ENCODE assay signal across 11 cellular contexts in the genomic region with DNA sequence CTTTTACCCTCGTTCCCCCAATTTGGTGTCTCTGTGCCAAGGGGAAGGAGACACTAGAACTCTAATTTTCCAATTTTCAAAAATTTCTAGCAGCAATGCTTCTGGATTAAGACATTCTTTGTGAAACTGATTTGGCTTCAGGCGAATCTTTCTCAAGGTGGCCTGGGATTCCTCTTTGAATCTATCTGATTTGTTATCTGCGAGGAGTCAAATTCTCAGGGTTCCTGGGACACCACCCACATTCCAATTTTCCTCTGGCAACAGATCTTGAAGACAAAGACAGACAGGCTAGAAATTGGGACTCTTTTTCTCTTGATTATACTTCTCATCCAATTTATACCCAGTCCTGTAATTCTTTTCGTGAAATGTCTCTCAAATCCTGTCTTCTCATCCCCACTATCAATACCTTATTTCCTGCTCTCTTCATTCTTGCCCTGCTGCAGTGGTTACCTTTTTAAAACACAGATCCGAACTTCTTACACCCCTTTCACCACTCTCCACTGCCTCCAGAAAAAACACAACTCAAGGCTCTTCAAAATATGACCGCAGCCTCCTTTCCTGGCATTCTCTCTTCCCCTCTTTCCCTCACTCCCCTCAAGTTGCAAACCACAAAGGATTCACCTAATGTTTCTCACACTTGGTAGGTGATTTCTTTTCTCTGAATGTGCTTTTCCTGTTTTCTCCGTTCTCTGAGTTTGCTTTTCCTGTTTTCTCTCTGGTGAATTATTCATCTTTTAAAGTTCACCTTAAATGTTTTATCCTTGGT. TPM values are rescaled to one million over a fixed set of nuclear protein-coding genes. Genes with fewer than 3 reads are reported as not detected.
DNase-seq lines count a peak whose midpoint lies in the region; ATAC-seq and TF ChIP-seq lines count a peak whose summit lies in the region.
"Had no signal": no experiment of that assay in that cellular context is flagged by ENCODE, and none has a peak within 500 bp of the region (broad histone marks: within the 10 kb centered on the region; RNA-seq: fewer than 3 reads in every experiment).

No MANE protein-coding gene starts in this region.

- no peak for TF ChIP-seq POLR2A in IMR-90 (IDR thresholded peaks at IDR 0.05; ENCODE audit: low read depth, low read length)

- no peak overlapping the region for H3K56ac ChIP-seq in IMR-90 (ENCODE audit: extremely low read depth, insufficient read depth, low read length)

- H4K8ac ChIP-seq in IMR-90 (ENCODE audit: low read depth in 2 of 2, low read length in 2 of 2), result no peak overlapping the region

- H3K27me3 Mint-ChIP-seq in activated T-cell treated with anti-CD3 and anti-CD28 coated beads, Interleukin-2, amount 50 U/mL, for 24 hours, result peaks cover 3% of the 10 kb centered on the region
- H3K27me3 Mint-ChIP-seq in dendritic cell treated with granulocyte-macrophage colony-stimulating factor and Interleukin-4, amounts not matched to agents 40 ng/mL and 50 ng/mL, for 4 days, result peaks cover 5% of the 10 kb centered on the region

- no peak overlapping the region for H3K18ac ChIP-seq in IMR-90 (ENCODE audit: low read depth, low read length)

- H4K20me1 ChIP-seq in IMR-90 (ENCODE audit: insufficient read depth, low read length), result peaks cover 17% of the 10 kb centered on the region

- WGBS in IMR-90 (ENCODE audit: extremely low coverage in 2 of 2, insufficient read length in 1 of 2), 2 experiments, result 83% methylated on average over 3 of the region's 7 CpGs; no CpG with 5 or more reads in 1 of the 2 experiments

- CTCF ChIA-PET in IMR-90 (lab: Yijun Ruan, JAX), result interaction anchor here (1.1 kb wide), 1 partner anchor 363 kb away, joined by 3 read pairs; no protein-coding TSS in a partner anchor

- no peak overlapping the region for H2AK5ac ChIP-seq in IMR-90 (ENCODE audit: low read depth, low read length)

- peak overlapping the region; percentile 12; the same call in 1 of the 2 replicates for H4K91ac ChIP-seq in IMR-90 (ENCODE audit: insufficient read depth, low read depth, low read length)

- no peak for DNase-seq in activated T-cell treated with anti-CD3 and anti-CD28 coated beads, Interleukin-2, amount 50 U/mL, for 24 hours
- no peak for DNase-seq in activated T-cell treated with anti-CD3 and anti-CD28 coated beads, Interleukin-2, amount 50 U/mL, for 1 hour
- DNase-seq in IMR-90 (no peak), HCEC 1CT (no peak)
- DNase-seq in stimulated activated effector memory CD8-positive, alpha-beta T cell treated with anti-CD3 and anti-CD28 coated beads, Interleukin-12 subunit alpha, Interleukin-12 subunit beta, amount 100 ng/mL, for 72 hours (ENCODE audit: low spot score in 2 of 2), result no peak
- DNase-seq: activated CD4-positive, CD25-positive, alpha-beta regulatory T cell; body of pancreas had no signal

- no peak overlapping the region for H3K27ac ChIP-seq in IMR-90 (ENCODE audit: insufficient read depth, low read length)
- H3K27ac ChIP-seq: body of pancreas had no signal

- H2BK15ac ChIP-seq in IMR-90 (ENCODE audit: low read depth, low read length), result peak overlapping the region; percentile 33; the same call in 2 of the 3 replicates

- no peak overlapping the region for H3K4ac ChIP-seq in IMR-90 (ENCODE audit: low read depth, low read length)

- no TSS peak for BruUV-seq in IMR-90 (replicated peaks; lab: Mats Ljungman, UMichigan)

- H3K27ac Mint-ChIP-seq in activated T-cell treated with anti-CD3 and anti-CD28 coated beads, Interleukin-2, amount 50 U/mL, for 24 hours, result peak overlapping the region; percentile 1
- H3K27ac Mint-ChIP-seq in dendritic cell treated with granulocyte-macrophage colony-stimulating factor and Interleukin-4, amounts not matched to agents 40 ng/mL and 50 ng/mL, for 4 days, result peak overlapping the region; percentile 50
- H3K27ac Mint-ChIP-seq in stimulated activated effector memory CD8-positive, alpha-beta T cell treated with anti-CD3 and anti-CD28 coated beads, Interleukin-12 subunit alpha, Interleukin-12 subunit beta, amount 100 ng/mL, for 72 hours, result peak overlapping the region; percentile 1

- no peak overlapping the region for H2BK5ac ChIP-seq in IMR-90 (ENCODE audit: low read depth, low read length, poor library complexity, severe bottlenecking)

- H3K4me1 Mint-ChIP-seq in activated T-cell treated with anti-CD3 and anti-CD28 coated beads, Interleukin-2, amount 50 U/mL, for 24 hours (ENCODE audit: low read depth), result peaks cover 62% of the 10 kb centered on the region
- H3K4me1 Mint-ChIP-seq in dendritic cell treated with granulocyte-macrophage colony-stimulating factor and Interleukin-4, amounts not matched to agents 40 ng/mL and 50 ng/mL, for 4 days (ENCODE audit: low read depth), result peaks cover 63% of the 10 kb centered on the region
- peaks cover 46% of the 10 kb centered on the region for H3K4me1 Mint-ChIP-seq in stimulated activated effector memory CD8-positive, alpha-beta T cell treated with anti-CD3 and anti-CD28 coated beads, Interleukin-12 subunit alpha, Interleukin-12 subunit beta, amount 100 ng/mL, for 72 hours

- no peaks in the 10 kb centered on the region for H3K9me3 ChIP-seq in IMR-90 (ENCODE audit: control insufficient read depth, insufficient read depth, low read length)
- H3K9me3 ChIP-seq: body of pancreas had no signal

- no peak overlapping the region for H4K5ac ChIP-seq in IMR-90 (ENCODE audit: low read depth, low read length)

- no peak for TF ChIP-seq CTCF in IMR-90 (conservative IDR thresholded peaks at IDR 0.05; ENCODE audit: low read depth, low read length)

- H3K4me1 ChIP-seq in IMR-90 (ENCODE audit: control insufficient read depth, insufficient read depth, low read length), result peaks cover 5% of the 10 kb centered on the region

- no peak overlapping the region for H3K14ac ChIP-seq in IMR-90 (replicated peaks; ENCODE audit: low read depth, low read length)

- POLR2A ChIA-PET in IMR-90 (lab: Charles Lee; ENCODE audit: unreplicated experiment), result no interaction called here

- no peak overlapping the region for H2AFZ ChIP-seq in IMR-90 (replicated peaks; ENCODE audit: low read length, poor library complexity)

- no peak overlapping the region for H3K4me2 ChIP-seq in IMR-90 (ENCODE audit: low read depth, low read length)

- H2BK120ac ChIP-seq in IMR-90 (ENCODE audit: low read depth, low read length), result peak overlapping the region; percentile 24; the same call in 1 of the 2 replicates

- H2BK20ac ChIP-seq in IMR-90 (ENCODE audit: low read depth, low read length), result 0 out of 2 replicates have a peak overlapping the region, but pooled peaks have one; percentile 30

- H3K36me3 Mint-ChIP-seq in activated T-cell treated with anti-CD3 and anti-CD28 coated beads, Interleukin-2, amount 50 U/mL, for 24 hours (ENCODE audit: low read depth), result peaks cover 13% of the 10 kb centered on the region
- peaks cover 19% of the 10 kb centered on the region for H3K36me3 Mint-ChIP-seq in dendritic cell treated with granulocyte-macrophage colony-stimulating factor and Interleukin-4, amounts not matched to agents 40 ng/mL and 50 ng/mL, for 4 days (ENCODE audit: low read depth)
- peaks cover 24% of the 10 kb centered on the region for H3K36me3 Mint-ChIP-seq in stimulated activated effector memory CD8-positive, alpha-beta T cell treated with anti-CD3 and anti-CD28 coated beads, Interleukin-12 subunit alpha, Interleukin-12 subunit beta, amount 100 ng/mL, for 72 hours

- ATAC-seq in IMR-90 (ENCODE audit: low read depth), result no peak
- ATAC-seq in stimulated activated effector memory CD8-positive, alpha-beta T cell treated with anti-CD3 and anti-CD28 coated beads, Interleukin-12 subunit alpha, Interleukin-12 subunit beta, amount 100 ng/mL, for 72 hours, result no peak
- ATAC-seq in SK-N-SH treated with all-trans-retinoic acid at 6 μM for 48 hours, result no peak
- no peak for ATAC-seq in HG02973 (IDR thresholded peaks at IDR 0.05; ENCODE audit: unreplicated experiment)
- ATAC-seq: body of pancreas had no signal

- H3K27me3 ChIP-seq in IMR-90 (ENCODE audit: control insufficient read depth, insufficient read depth, low read length), result no peaks in the 10 kb centered on the region
- H3K27me3 ChIP-seq: body of pancreas had no signal

- no peaks in the 10 kb centered on the region for H3K9me3 Mint-ChIP-seq in activated T-cell treated with anti-CD3 and anti-CD28 coated beads, Interleukin-2, amount 50 U/mL, for 24 hours
- no peaks in the 10 kb centered on the region for H3K9me3 Mint-ChIP-seq in dendritic cell treated with granulocyte-macrophage colony-stimulating factor and Interleukin-4, amounts not matched to agents 40 ng/mL and 50 ng/mL, for 4 days
- no peaks in the 10 kb centered on the region for H3K9me3 Mint-ChIP-seq in stimulated activated effector memory CD8-positive, alpha-beta T cell treated with anti-CD3 and anti-CD28 coated beads, Interleukin-12 subunit alpha, Interleukin-12 subunit beta, amount 100 ng/mL, for 72 hours

- in situ Hi-C loops in IMR-90 (cut with MboI; ENCODE audit: low sequenced_read_pairs), result loop anchor here (10.0 kb wide), 1 partner anchor 366 kb away; no protein-coding TSS in a partner anchor

- no peaks in the 10 kb centered on the region; the same call in 1 of the 2 replicates for H3K36me3 ChIP-seq in IMR-90 (ENCODE audit: control insufficient read depth, insufficient read depth, low read length)

- dilution Hi-C loops in IMR-90 (cut with HindIII; ENCODE audit: low sequenced_read_pairs, unreplicated experiment), result no loop called here

- no peak overlapping the region for H2AK9ac ChIP-seq in IMR-90 (replicated peaks; ENCODE audit: low read depth, low read length, poor library complexity)

- no peak for TF ChIP-seq RAD21 in IMR-90 (IDR thresholded peaks at IDR 0.05; ENCODE audit: low read length)

- H3K9ac ChIP-seq in IMR-90 (ENCODE audit: low read depth, low read length), result no peak overlapping the region

- no peak overlapping the region for H3K4me3 ChIP-seq in IMR-90 (ENCODE audit: insufficient read depth, low read depth, low read length)
- H3K4me3 ChIP-seq: body of pancreas, lung had no signal

- intact Hi-C loops in IMR-90 (cut with micrococcal nuclease), result loop anchor here (5.0 kb wide), 1 partner anchor 458 kb away; the partner anchor contains the start of gene TIPRL
- intact Hi-C loops in dendritic cell treated with granulocyte-macrophage colony-stimulating factor and Interleukin-4, amounts not matched to agents 40 ng/mL and 50 ng/mL, for 4 days (cut with micrococcal nuclease), result loop anchor here (5.0 to 10.0 kb wide), 2 partner anchors 218 to 264 kb away; partner anchors contain the start of genes DCAF6 and MPC2

- peaks cover 3 to 18% of the 10 kb centered on the region in 2 experiments; a peak in 2 of 4 replicates for H3K79me1 ChIP-seq in IMR-90 (ENCODE audit: low read depth in 1 of 2, low read length in 2 of 2)

- peaks cover 7% of the 10 kb centered on the region for H3K9me1 ChIP-seq in IMR-90 (ENCODE audit: insufficient read depth, low read length)

- H3K23ac ChIP-seq in IMR-90 (ENCODE audit: low read depth, low read length), result no peak overlapping the region

- H3K4me3 Mint-ChIP-seq in activated T-cell treated with anti-CD3 and anti-CD28 coated beads, Interleukin-2, amount 50 U/mL, for 24 hours, result peak overlapping the region; percentile 35
- H3K4me3 Mint-ChIP-seq in dendritic cell treated with granulocyte-macrophage colony-stimulating factor and Interleukin-4, amounts not matched to agents 40 ng/mL and 50 ng/mL, for 4 days, result no peak overlapping the region
- H3K4me3 Mint-ChIP-seq in stimulated activated effector memory CD8-positive, alpha-beta T cell treated with anti-CD3 and anti-CD28 coated beads, Interleukin-12 subunit alpha, Interleukin-12 subunit beta, amount 100 ng/mL, for 72 hours, result peak overlapping the region; percentile 8

RNA-seq across cellular contexts. Expression of gene MPZL1, which starts 2.7 kb away (rescaled TPM):
- total RNA-seq in IMR-90 (2012; rRNA removed), result 81.7 and 87.3 TPM in 2 replicates
- 48.0 and 55.3 TPM in 2 replicates for polyA plus RNA-seq in IMR-90 (2012; rRNA removed)
- polyA plus RNA-seq in IMR-90 (2012; cell fraction: cytosol; rRNA removed), result 28.8 and 39.7 TPM in 2 replicates
- 22.6 and 65.6 TPM in 2 replicates for polyA plus RNA-seq in IMR-90 (2012; cell fraction: nucleus; rRNA removed; ENCODE audit: low replicate concordance)
